In the genomic region with DNA sequence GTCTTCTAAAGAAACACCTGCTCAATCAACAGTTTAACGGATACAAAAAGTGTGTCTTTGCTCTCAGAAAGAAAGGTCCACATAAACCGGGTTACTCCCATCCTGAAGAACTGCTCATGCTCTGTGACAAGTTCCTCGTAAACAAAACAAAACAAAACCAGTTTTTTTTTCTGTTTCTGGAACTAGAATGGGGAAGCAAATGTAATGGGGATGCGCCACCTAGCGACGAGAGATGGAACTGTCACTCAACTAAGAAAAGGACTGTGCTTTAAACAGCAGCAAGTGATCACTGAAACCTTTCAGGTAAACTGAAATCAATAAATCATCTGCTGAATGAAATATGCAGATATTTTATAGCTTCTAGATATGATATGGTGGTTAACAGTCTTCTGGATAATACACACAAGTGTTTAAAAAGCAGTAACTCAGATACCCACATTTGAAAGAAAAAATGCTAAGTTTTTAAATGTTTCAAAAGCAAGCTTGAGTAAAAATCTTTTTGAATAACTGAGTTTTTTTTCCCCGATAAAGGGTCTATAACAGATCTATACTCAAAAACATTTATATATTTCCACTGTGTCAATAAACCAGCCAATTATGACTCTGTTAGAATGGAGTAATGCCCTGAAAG, we compare ENCODE assay signal across 8 cellular contexts. TPM values are rescaled to one million over a fixed set of nuclear protein-coding genes. Genes with fewer than 3 reads are reported as not detected.
DNase-seq lines count a peak whose midpoint lies in the region; ATAC-seq, FAIRE-seq and TF ChIP-seq lines count a peak whose summit lies in the region.

No MANE protein-coding gene starts in this region.

- TF ChIP-seq EP300 in A549 (IDR thresholded peaks at IDR 0.05), result no peak

- peak overlapping the region; percentile 14; the same call in 1 of the 3 replicates for H3K4me2 ChIP-seq in A549

- TF ChIP-seq CTCF in A549 (IDR thresholded peaks at IDR 0.05) (peak; percentile 98), GM13977 (IDR thresholded peaks at IDR 0.05; ENCODE audit: extremely low read depth, insufficient read depth, missing control alignments) (peak; percentile 88), RWPE2 (IDR thresholded peaks at IDR 0.05; ENCODE audit: poor library complexity, severe bottlenecking) (peak; percentile 100), foreskin fibroblast (IDR thresholded peaks at IDR 0.05; ENCODE audit: low read depth, low read length) (peak; percentile 88), testis (IDR thresholded peaks at IDR 0.05) (peak; percentile 92 to 97 (median 93))

- no peak for TF ChIP-seq POLR2A in A549 (IDR thresholded peaks at IDR 0.05; ENCODE audit: low read length)
- TF ChIP-seq POLR2A in testis (IDR thresholded peaks at IDR 0.05), result no peak

- H3K9me3 ChIP-seq in A549, result no peaks in the 10 kb centered on the region
- H3K9me3 ChIP-seq in RWPE2 (ENCODE audit: severe bottlenecking), result no peaks in the 10 kb centered on the region
- H3K9me3 ChIP-seq in testis, result no peaks in the 10 kb centered on the region

- no peaks in the 10 kb centered on the region for H3K27me3 ChIP-seq in RWPE2 (ENCODE audit: insufficient read depth, poor library complexity, severe bottlenecking)
- no peaks in the 10 kb centered on the region for H3K27me3 ChIP-seq in testis

- H3K27ac ChIP-seq in A549 (no peak overlapping the region), RWPE2 (ENCODE audit: poor library complexity, severe bottlenecking) (peak overlapping the region; percentile 3), testis (peak overlapping the region in 1 of 2 donors; percentile 9)

- intact Hi-C loops in testis (cut with DNase I; ENCODE audit: low total_unique reads), result loop anchor here (10.0 kb wide), 1 partner anchor 346 kb away; a partner anchor contains a TSS

- CTCF ChIA-PET in A549 (lab: Yijun Ruan, JAX), result interaction anchor here (0.5 to 12.0 kb wide), 81 partner anchors 8 to 626 kb away, joined by 3 to 251 read pairs (median 4); a partner anchor contains a TSS

- peak in 1 of 2 experiments; percentile 75; a peak in 3 of 6 replicates for ATAC-seq in A549
- peak; percentile 17; the same call in 1 of the 3 replicates for ATAC-seq in RWPE2 (ENCODE audit: low read depth)

- in situ Hi-C loops in GM13977 (cut with MboI; ENCODE audit: low pct_unique_long_range_greater_than_20kb, low sequenced_read_pairs, unreplicated experiment), result loop anchor here (5.0 kb wide), 1 partner anchor 344 kb away; a partner anchor contains a TSS

- peak; percentile 68 to 73 for DNase-seq in A549 (ENCODE audit: low read depth in 1 of 2, low spot score in 1 of 2)
- DNase-seq in GM13977 (ENCODE audit: low spot score), result peak; percentile 71
- peak; percentile 89 for DNase-seq in HT-29 (ENCODE audit: low spot score)
- no peak for DNase-seq in RWPE2 (ENCODE audit: low spot score)
- peak; percentile 91 for DNase-seq in activated effector memory CD4-positive, alpha-beta T cell treated with anti-CD3 and anti-CD28 coated beads, Interleukin-2, amount 50 U/mL, for 16 hours
- DNase-seq in foreskin fibroblast, result peak; percentile 64 to 86
- peak; percentile 35 for DNase-seq in occipital lobe (lab: John Stamatoyannopoulos, UW)
- DNase-seq in testis, result peak; percentile 87

- H3K4me1 ChIP-seq in A549 (peaks cover 11% of the 10 kb centered on the region), RWPE2 (ENCODE audit: insufficient read depth, poor library complexity, severe bottlenecking) (peaks cover 17% of the 10 kb centered on the region), testis (peaks cover 5% of the 10 kb centered on the region)

- POLR2A ChIA-PET in A549 (lab: Yijun Ruan, JAX), result no interaction called here

- H3K36me3 ChIP-seq in RWPE2 (ENCODE audit: low read depth) (peaks cover 60% of the 10 kb centered on the region), testis (ENCODE audit: low read depth, missing control alignments) (no peaks in the 10 kb centered on the region)

- TF ChIP-seq RAD21 in A549 (conservative IDR thresholded peaks at IDR 0.05 in 1 of 2, IDR thresholded peaks at IDR 0.05 in 1 of 2), result peak; percentile 94 to 98

- 17% methylated on average over 7 of the region's 7 CpGs for WGBS in A549 (ENCODE audit: missing lambda C conversion rate)
- 29 to 37% methylated on average over 7 of the region's 7 CpGs for WGBS in testis, 2 donors

- FAIRE-seq in A549 (lab: Jason Lieb, UNC), result peak; percentile 96

- H3K4me3 ChIP-seq in A549 (no peak overlapping the region), RWPE2 (ENCODE audit: severe bottlenecking) (no peak overlapping the region), foreskin fibroblast (ENCODE audit: low read depth in 1 of 2, low read length in 2 of 2) (no peak overlapping the region), testis (no peak overlapping the region)

TF ChIP-seq in A549, 52 proteins besides CTCF, POLR2A, EP300 and RAD21:
- 0 out of 2 replicates have a peak, but pooled peaks have one; percentile 27 for TF ChIP-seq MYC (IDR thresholded peaks at IDR 0.05; ENCODE audit: borderline replicate concordance, low read length)
- no peak for TF ChIP-seq PHF8 (IDR thresholded peaks at IDR 0.05; ENCODE audit: borderline replicate concordance, low read depth)
- TF ChIP-seq, protein P1, sequence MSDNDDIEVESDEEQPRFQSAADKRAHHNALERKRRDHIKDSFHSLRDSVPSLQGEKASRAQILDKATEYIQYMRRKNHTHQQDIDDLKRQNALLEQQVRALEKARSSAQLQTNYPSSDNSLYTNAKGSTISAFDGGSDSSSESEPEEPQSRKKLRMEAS (IDR thresholded peaks at IDR 0.05), result no peak
- peak; percentile 87 for TF ChIP-seq SMC3 (IDR thresholded peaks at IDR 0.05)

RNA-seq across cellular contexts. Expression of a gene that starts 10.9 kb away (rescaled TPM):
- 76.6 TPM in 2 replicates for polyA plus RNA-seq in A549 (2011; rRNA removed)
- polyA plus RNA-seq in A549 (2012; cell fraction: cytosol; rRNA removed), result 43.2 and 45.1 TPM in 2 replicates
- polyA plus RNA-seq in A549 (2012; cell fraction: nucleus; rRNA removed), result 44.9 and 58.5 TPM in 2 replicates
- polyA plus RNA-seq in A549 (2017; fragmentation: RNase III; extraction: RNeasy Plus Mini Kit Qiagen cat#74134 plus additional on column Dnase treatment), result 37.5 to 40.6 TPM (median 39.6 TPM) in 3 replicates
- 54.6 and 60.5 TPM in 2 replicates for polyA minus RNA-seq in A549 (2011; rRNA and poly(A)+ RNA removed)
- total RNA-seq in HT-29 (2014; rRNA removed; shearing (Covaris generic)), result 21.0 and 23.9 TPM in 2 replicates
- 85.3 TPM for total RNA-seq in occipital lobe
- 10 to 100 TPM; 60.2 to 69.9 TPM for total RNA-seq in testis
- polyA plus RNA-seq in testis (ENCODE audit: insufficient read depth, low read depth, low replicate concordance), result 69.5 TPM
